ENCODE assay signal across 8 cellular contexts in the genomic region with DNA sequence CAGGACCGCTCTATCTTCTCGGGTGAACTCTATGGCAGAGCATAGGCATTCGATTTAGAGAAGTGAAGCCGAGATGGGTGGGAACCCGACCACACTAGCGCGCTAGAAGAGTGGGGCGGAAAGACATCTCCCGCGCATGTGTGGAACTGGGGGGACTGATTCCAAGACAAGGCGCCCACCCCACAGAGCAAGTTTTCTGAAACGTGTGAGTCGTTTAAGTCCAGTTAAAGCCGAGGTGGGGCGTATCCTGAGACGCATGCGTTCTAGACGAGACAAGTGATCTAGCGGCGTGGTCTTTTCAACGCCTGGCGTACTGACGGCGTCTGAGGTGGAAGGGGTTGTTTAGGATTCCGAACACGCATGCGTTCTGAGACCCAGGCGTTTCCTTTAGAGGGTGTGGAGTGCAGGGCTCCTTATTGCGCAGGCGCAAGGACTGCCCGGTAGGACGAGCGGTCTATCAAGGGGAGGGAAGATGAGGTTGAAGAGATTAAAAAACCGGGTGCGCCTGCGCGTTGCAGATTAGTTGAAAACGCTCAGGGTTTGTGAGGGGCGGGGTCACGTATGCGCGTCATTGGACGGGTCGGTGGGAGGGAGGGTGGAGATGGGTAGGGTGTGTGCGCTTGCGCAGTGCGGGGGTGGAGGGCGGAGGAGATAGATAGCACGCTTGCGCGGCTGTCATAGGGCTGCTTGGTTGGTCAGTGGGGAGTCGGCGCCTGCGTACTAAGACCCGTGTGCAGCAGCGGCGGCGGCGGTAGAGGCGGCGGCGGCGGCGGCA.
A peak's percentile ranks its signal among the peaks of the same experiment; 100 is the strongest.
DNase-seq lines count a peak whose midpoint lies in the region; ATAC-seq, FAIRE-seq and TF ChIP-seq lines count a peak whose summit lies in the region.

A gene (plus strand): TSS at position 718 of the 775 bp plus-strand sequence. CDS start 2,008 bp downstream, outside the sequence.

- FAIRE-seq in islet of Langerhans (lab: Jason Lieb, UNC): peak; percentile 89

- H3K4me3 ChIP-seq in AG09309 (ENCODE audit: control insufficient read depth, low read depth, low read length): peak within 1 kb of the TSS; percentile 68

- peak; percentile 63 for ATAC-seq in GM19025 (IDR thresholded peaks at IDR 0.05; ENCODE audit: low read depth, unreplicated experiment)
- peak; percentile 69 for ATAC-seq in HG03342 (IDR thresholded peaks at IDR 0.05; ENCODE audit: unreplicated experiment)
- ATAC-seq in activated CD4-positive, CD25-positive, alpha-beta regulatory T cell treated with anti-CD3 and anti-CD28 coated beads, Interleukin-2, amount 50 U/mL, for 24 hours: peak; percentile 71 to 72

- DNase-seq in AG09309 (ENCODE audit: low read depth) (peak; percentile 100), NCI-H446 treated with DMSO at 0.1 percent for 48 hours (lab: John Stamatoyannopoulos, UW) (peak; percentile 99), cerebellar cortex (ENCODE audit: low spot score) (peak; percentile 100)
- DNase-seq in stimulated activated CD4-positive, alpha-beta T cell treated with anti-CD3 and anti-CD28 coated beads, Interleukin-12 subunit alpha, Interleukin-12 subunit beta, amount 100 ng/mL, for 4 hours: peak; percentile 100

- TF ChIP-seq CTCF in AG09309 (IDR thresholded peaks at IDR 0.05; ENCODE audit: control insufficient read depth, insufficient read depth, low read depth, low read length, missing control alignments): no peak

Comparison
In these comparisons a context has a peak if more than half of its experiments do, and no peak if none do; other contexts are left out.
1. Peak in every context shown above with its lines: DNase-seq, ATAC-seq and H3K4me3 ChIP-seq.